ENCODE assay signal across 26 cellular contexts in the genomic region with DNA sequence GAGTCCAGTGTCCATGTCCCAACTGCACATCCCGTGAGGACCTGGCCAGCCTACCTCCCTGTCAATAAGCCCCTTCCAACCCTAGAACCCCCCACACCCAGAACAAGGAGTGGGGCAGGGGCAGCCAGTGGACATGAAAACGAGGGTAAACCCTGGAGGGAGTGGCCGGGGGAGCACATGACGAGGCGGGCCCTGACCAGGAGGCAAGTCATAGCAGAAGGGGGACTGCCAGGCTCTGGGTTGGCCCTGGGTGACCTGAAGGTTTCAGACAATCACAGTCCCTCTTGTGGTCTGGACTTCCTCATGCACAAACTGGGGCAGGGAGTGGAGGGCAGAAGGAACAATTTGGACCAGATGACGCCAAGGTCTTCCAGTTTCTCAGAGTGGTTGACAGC.
DNase-seq lines count a peak whose midpoint lies in the region; ATAC-seq and TF ChIP-seq lines count a peak whose summit lies in the region.
"Had no signal": no experiment of that assay in that cellular context is flagged by ENCODE, and none has a peak within 500 bp of the region (broad histone marks: within the 10 kb centered on the region; RNA-seq: fewer than 3 reads in every experiment).

No MANE protein-coding gene starts in this region.

- H3K9me3 Mint-ChIP-seq in activated T-helper 17 cell treated with anti-CD3 and anti-CD28 coated beads, Interleukin-2, amount 50 U/mL, for 72 hours: no peaks in the 10 kb centered on the region
- H3K9me3 Mint-ChIP-seq: activated CD8-positive, alpha-beta T cell treated with anti-CD3 and anti-CD28 coated beads for 36 hours; activated naive CD8-positive, alpha-beta T cell treated with anti-CD3 and anti-CD28 coated beads, Interleukin-2, amount 50 U/mL, for 24 hours; CD8-positive, alpha-beta T cell; GM23338; HFFc6; nephron; stimulated activated naive B cell treated with anti-CD40 and anti-IgM and Interleukin-4, amounts not matched to agents 10 μg/mL and 1 μg/mL and 100 μg/mL, for 72 hours had no signal

- H3K36me3 Mint-ChIP-seq in activated T-helper 17 cell treated with anti-CD3 and anti-CD28 coated beads, Interleukin-2, amount 50 U/mL, for 72 hours (ENCODE audit: low read depth): no peaks in the 10 kb centered on the region
- H3K36me3 Mint-ChIP-seq: CD8-positive, alpha-beta T cell; stimulated activated naive B cell treated with anti-CD40 and anti-IgM and Interleukin-4, amounts not matched to agents 10 μg/mL and 1 μg/mL and 100 μg/mL, for 72 hours had no signal

- peak overlapping the region; percentile 58 for H3K27ac Mint-ChIP-seq in activated T-helper 17 cell treated with anti-CD3 and anti-CD28 coated beads, Interleukin-2, amount 50 U/mL, for 72 hours
- H3K27ac Mint-ChIP-seq: activated CD4-positive, alpha-beta T cell treated with anti-CD3 and anti-CD28 coated beads for 36 hours; activated CD8-positive, alpha-beta T cell treated with anti-CD3 and anti-CD28 coated beads for 36 hours; activated naive CD8-positive, alpha-beta T cell treated with anti-CD3 and anti-CD28 coated beads, Interleukin-2, amount 50 U/mL, for 24 hours; CD8-positive, alpha-beta T cell; GM23338; HFFc6; stimulated activated naive B cell treated with anti-CD40 and anti-IgM and Interleukin-4, amounts not matched to agents 10 μg/mL and 1 μg/mL and 100 μg/mL, for 72 hours had no signal

- peak; percentile 54 for DNase-seq in cardiac septum (ENCODE audit: low spot score)
- DNase-seq in Right ventricle myocardium superior: no peak
- DNase-seq in omental fat pad (ENCODE audit: low spot score): peak; percentile 14
- no peak for DNase-seq in NCI-H1048 (lab: John Stamatoyannopoulos, UW)
- DNase-seq in middle frontal gyrus (ENCODE audit: extremely low spot score, low spot score): no peak
- DNase-seq: activated CD8-positive, alpha-beta T cell treated with anti-CD3 and anti-CD28 coated beads for 36 hours; activated naive CD8-positive, alpha-beta T cell treated with anti-CD3 and anti-CD28 coated beads, Interleukin-2, amount 50 U/mL, for 24 hours; caudate nucleus; CD8-positive, alpha-beta T cell; esophagus squamous epithelium; foreskin melanocyte; heart right ventricle; HFFc6; NCI-H1105; NCI-H187 treated with DMSO at 0.1 percent for 48 hours; NCI-H510A; retina; small intestine; stimulated activated naive B cell treated with anti-CD40 and anti-IgM and Interleukin-4, amounts not matched to agents 10 μg/mL and 1 μg/mL and 100 μg/mL, for 72 hours had no signal

- no peak for ATAC-seq in Right ventricle myocardium superior (ENCODE audit: poor library complexity)
- ATAC-seq in activated T-helper 17 cell treated with anti-CD3 and anti-CD28 coated beads, Interleukin-2, amount 50 U/mL, for 72 hours (replicated peaks): no peak
- ATAC-seq in omental fat pad (ENCODE audit: low FRiP score): no peak
- no peak for ATAC-seq in GM18909 (IDR thresholded peaks at IDR 0.05; ENCODE audit: poor library complexity, unreplicated experiment)
- ATAC-seq in HG03159 (IDR thresholded peaks at IDR 0.05; ENCODE audit: unreplicated experiment): no peak
- ATAC-seq: activated CD8-positive, alpha-beta T cell treated with anti-CD3 and anti-CD28 coated beads for 36 hours; CD8-positive, alpha-beta T cell; SK-N-SH treated with all-trans-retinoic acid at 6 μM for 48 hours; stimulated activated naive B cell treated with anti-CD40 and anti-IgM and Interleukin-4, amounts not matched to agents 10 μg/mL and 1 μg/mL and 100 μg/mL, for 72 hours had no signal

- peaks cover 7% of the 10 kb centered on the region for H3K27me3 Mint-ChIP-seq in activated T-helper 17 cell treated with anti-CD3 and anti-CD28 coated beads, Interleukin-2, amount 50 U/mL, for 72 hours
- H3K27me3 Mint-ChIP-seq: activated CD4-positive, alpha-beta T cell treated with anti-CD3 and anti-CD28 coated beads for 36 hours; activated CD8-positive, alpha-beta T cell treated with anti-CD3 and anti-CD28 coated beads for 36 hours had no signal

- intact Hi-C loops in cardiac septum (cut with DNase I): no loop called here
- intact Hi-C loops in Right ventricle myocardium superior (cut with DNase I): no loop called here

- no peak overlapping the region for H3K4me3 Mint-ChIP-seq in activated T-helper 17 cell treated with anti-CD3 and anti-CD28 coated beads, Interleukin-2, amount 50 U/mL, for 72 hours
- H3K4me3 Mint-ChIP-seq: activated CD4-positive, alpha-beta T cell treated with anti-CD3 and anti-CD28 coated beads for 36 hours; activated CD8-positive, alpha-beta T cell treated with anti-CD3 and anti-CD28 coated beads for 36 hours; activated naive CD8-positive, alpha-beta T cell treated with anti-CD3 and anti-CD28 coated beads, Interleukin-2, amount 50 U/mL, for 24 hours; CD8-positive, alpha-beta T cell; GM23338; HFFc6; nephron; stimulated activated naive B cell treated with anti-CD40 and anti-IgM and Interleukin-4, amounts not matched to agents 10 μg/mL and 1 μg/mL and 100 μg/mL, for 72 hours had no signal

- H3K4me1 Mint-ChIP-seq in activated T-helper 17 cell treated with anti-CD3 and anti-CD28 coated beads, Interleukin-2, amount 50 U/mL, for 72 hours: no peaks in the 10 kb centered on the region
- H3K4me1 Mint-ChIP-seq: activated CD4-positive, alpha-beta T cell treated with anti-CD3 and anti-CD28 coated beads for 36 hours; activated naive CD8-positive, alpha-beta T cell treated with anti-CD3 and anti-CD28 coated beads, Interleukin-2, amount 50 U/mL, for 24 hours; stimulated activated naive B cell treated with anti-CD40 and anti-IgM and Interleukin-4, amounts not matched to agents 10 μg/mL and 1 μg/mL and 100 μg/mL, for 72 hours had no signal

- no peak for TF ChIP-seq CTCF in omental fat pad (IDR thresholded peaks at IDR 0.05)

Comparison
In these comparisons a context has a peak if more than half of its experiments do, and no peak if none do; other contexts are left out.
1. DNase-seq: peak in cardiac septum (single experiment) and omental fat pad (single experiment); none in Right ventricle myocardium superior (single experiment), NCI-H1048 (single experiment) and middle frontal gyrus (single experiment).